Comparison of ENCODE assay signal across 23 cellular contexts in the genomic region with DNA sequence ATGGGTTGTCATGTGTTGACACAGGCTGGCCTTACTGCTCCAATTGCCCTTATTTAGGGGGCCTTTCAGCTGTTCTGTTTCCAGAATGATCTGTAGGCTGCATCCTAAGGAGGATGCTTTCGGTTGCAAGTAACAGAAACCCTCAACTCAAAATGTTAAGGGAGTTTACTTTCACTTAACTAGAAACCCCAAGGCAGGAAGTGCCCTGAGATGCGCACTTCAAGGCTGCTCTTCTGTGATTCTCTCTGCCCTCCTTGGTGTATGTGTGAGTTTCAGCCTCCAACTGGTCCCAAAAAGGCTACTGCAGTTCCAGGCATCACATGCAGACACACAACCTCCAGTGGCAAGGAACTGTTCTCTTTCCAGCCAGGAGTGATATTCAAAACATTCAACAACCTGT.
"Had no signal": no experiment of that assay in that cellular context is flagged by ENCODE, and none has a peak within 500 bp of the region (broad histone marks: within the 10 kb centered on the region; RNA-seq: fewer than 3 reads in every experiment).

No MANE protein-coding gene starts in this region.

- H3K9me3 ChIP-seq: left lung, lower lobe of right lung, thoracic aorta, transverse colon had no signal

- ATAC-seq: foreskin keratinocyte; left lung; lower lobe of right lung; sciatic nerve; stimulated activated memory B cell treated with anti-CD40 and anti-IgM and Interleukin-4, amounts not matched to agents 10 μg/mL and 1 μg/mL and 100 μg/mL, for 72 hours had no signal

- H3K36me3 ChIP-seq: left lung, lower lobe of right lung, spleen, stomach, thoracic aorta, transverse colon had no signal

- H3K4me1 Mint-ChIP-seq: immature natural killer cell; memory B cell; natural killer cell; stimulated activated memory B cell treated with anti-CD40 and anti-IgM and Interleukin-4, amounts not matched to agents 10 μg/mL and 1 μg/mL and 100 μg/mL, for 72 hours had no signal

- H3K27me3 Mint-ChIP-seq: memory B cell; stimulated activated memory B cell treated with anti-CD40 and anti-IgM and Interleukin-4, amounts not matched to agents 10 μg/mL and 1 μg/mL and 100 μg/mL, for 72 hours had no signal

- DNase-seq: dermis blood vessel endothelial cell; effector CD4-positive, alpha-beta T cell; endodermal cell; erythroblast; foreskin keratinocyte; immature natural killer cell; left lung; lower lobe of right lung; natural killer cell; posterior cingulate gyrus; spleen; stimulated activated CD4-positive, alpha-beta T cell treated with anti-CD3 and anti-CD28 coated beads, Interleukin-15, amount 100 ng/mL, for 24 hours; stimulated activated CD4-positive, alpha-beta T cell treated with anti-CD3 and anti-CD28 coated beads, Interleukin-1b, Interleukin-23, amount 100 ng/mL, for 48 hours; stimulated activated CD4-positive, alpha-beta T cell treated with anti-CD3 and anti-CD28 coated beads, Interleukin-4, amount 100 ng/mL, for 24 hours; stomach; substantia nigra; transverse colon had no signal

- H3K4me3 Mint-ChIP-seq: endodermal cell; immature natural killer cell; memory B cell; mesothelial cell of epicardium; natural killer cell; neural crest cell; stimulated activated memory B cell treated with anti-CD40 and anti-IgM and Interleukin-4, amounts not matched to agents 10 μg/mL and 1 μg/mL and 100 μg/mL, for 72 hours had no signal

- H3K27ac Mint-ChIP-seq: endodermal cell; immature natural killer cell; memory B cell; mesothelial cell of epicardium; natural killer cell; stimulated activated memory B cell treated with anti-CD40 and anti-IgM and Interleukin-4, amounts not matched to agents 10 μg/mL and 1 μg/mL and 100 μg/mL, for 72 hours had no signal

- H3K36me3 Mint-ChIP-seq: immature natural killer cell; memory B cell; natural killer cell; stimulated activated memory B cell treated with anti-CD40 and anti-IgM and Interleukin-4, amounts not matched to agents 10 μg/mL and 1 μg/mL and 100 μg/mL, for 72 hours had no signal

- H3K27me3 ChIP-seq: foreskin keratinocyte, transverse colon had no signal

- H3K4me1 ChIP-seq: foreskin keratinocyte, left lung, lower lobe of right lung, spleen, stomach, transverse colon had no signal

- H3K27ac ChIP-seq: foreskin keratinocyte, left lung, lower lobe of right lung, spleen, stomach, thoracic aorta, transverse colon had no signal

- H3K4me3 ChIP-seq: left lung, lower lobe of right lung, spleen, stomach, thoracic aorta, transverse colon had no signal
